Comparison of ENCODE assay signal across 8 cellular contexts in genomic region chr5:33435893-33436490, GRCh38. TPM values are rescaled to one million over a fixed set of nuclear protein-coding genes. Genes with fewer than 3 reads are reported as not detected.
A peak's percentile ranks its signal among the peaks of the same experiment; 100 is the strongest.
DNase-seq lines count a peak whose midpoint lies in the region; ATAC-seq and TF ChIP-seq lines count a peak whose summit lies in the region.
"Not testable (repeated sequence)": the region's sequence is repeated elsewhere in the genome, so short reads cannot be mapped to it uniquely, and the experiment has no call there.

No MANE protein-coding gene starts in this region.

- H3K36me3 ChIP-seq in SK-N-SH (replicated peaks in 1 of 2; ENCODE audit: control insufficient read depth in 1 of 2, insufficient read depth in 2 of 2, low read length in 1 of 2); trophoblast cell (ENCODE audit: control insufficient read depth in 1 of 2, insufficient read depth in 2 of 2, low read length in 2 of 2); vagina: not testable (repeated sequence)

- intact Hi-C loops in vagina (cut with DNase I) = not testable (repeated sequence)

- TF ChIP-seq CTCF in SK-N-SH (IDR thresholded peaks at IDR 0.05) (peak; percentile 82), vagina (IDR thresholded peaks at IDR 0.05) (peak; percentile 54 to 80 (median 72))

- H2BK12ac ChIP-seq in trophoblast cell (ENCODE audit: low read length) = not testable (repeated sequence)

- not testable (repeated sequence) for H2AK5ac ChIP-seq in trophoblast cell (ENCODE audit: low read length)

- CTCF ChIA-PET in SK-N-SH (lab: Yijun Ruan, JAX) = interaction anchor here (0.6 to 4.2 kb wide), 27 partner anchors 9 to 1044 kb away, joined by 3 to 34 read pairs (median 3); partner anchors contain the start of gene RXFP3

- ATAC-seq in GM18498 (IDR thresholded peaks at IDR 0.05; ENCODE audit: unreplicated experiment) (peak; percentile 61), HG02840 (IDR thresholded peaks at IDR 0.05; ENCODE audit: low FRiP score, unreplicated experiment) (peak; percentile 43)

- not testable (repeated sequence) for H2BK5ac ChIP-seq in trophoblast cell (ENCODE audit: low read depth, low read length, poor library complexity)

- not testable (repeated sequence) for H3K4me2 ChIP-seq in SK-N-SH; trophoblast cell (ENCODE audit: low read length)

- H3K9ac ChIP-seq in SK-N-SH; trophoblast cell (ENCODE audit: low read length): not testable (repeated sequence)

- not testable (repeated sequence) for H3K4me1 ChIP-seq in SK-N-SH (ENCODE audit: control insufficient read depth in 1 of 2, insufficient read depth in 2 of 2, low read depth in 1 of 2, low read length in 1 of 2); trophoblast cell (ENCODE audit: control insufficient read depth in 1 of 2, insufficient read depth in 2 of 2, low read length in 2 of 2)
- H3K4me1 ChIP-seq in vagina = peaks cover 14% of the 10 kb centered on the region

- H4K12ac ChIP-seq in trophoblast cell (ENCODE audit: low read depth, low read length) = not testable (repeated sequence)

- H2AFZ ChIP-seq in SK-N-SH (ENCODE audit: low read depth); trophoblast cell (ENCODE audit: insufficient read depth, low read length, poor library complexity): not testable (repeated sequence)

- not testable (repeated sequence) for H3K27ac ChIP-seq in SK-N-SH (ENCODE audit: low read depth in 2 of 2, low read length in 1 of 2); trophoblast cell (ENCODE audit: low read depth, low read length); vagina

- not testable (repeated sequence) for H3K18ac ChIP-seq in trophoblast cell (ENCODE audit: low read length)

- H3K79me1 ChIP-seq in trophoblast cell (ENCODE audit: low read length) = not testable (repeated sequence)

- 23% methylated on average over 5 of the region's 5 CpGs for WGBS in SK-N-SH (ENCODE audit: low lambda C conversion rate)
- WGBS in trophoblast cell (ENCODE audit: extremely low coverage, insufficient coverage, insufficient read length) = no CpG with 5 or more reads among the region's 5 CpGs

- H3K79me2 ChIP-seq in SK-N-SH (ENCODE audit: insufficient read depth) = peaks cover 21% of the 10 kb centered on the region
- H3K79me2 ChIP-seq in trophoblast cell (ENCODE audit: control insufficient read depth, insufficient read depth, low read length, poor library complexity) = not testable (repeated sequence)

- H3K9me3 ChIP-seq in SK-N-SH; trophoblast cell (ENCODE audit: insufficient read depth, low read depth, low read length); vagina: not testable (repeated sequence)

- H4K91ac ChIP-seq in trophoblast cell (ENCODE audit: low read depth, low read length) = not testable (repeated sequence)

- POLR2A ChIA-PET in SK-N-SH (lab: Yijun Ruan, JAX) = not testable (repeated sequence)

- not testable (repeated sequence) for H4K20me1 ChIP-seq in SK-N-SH (ENCODE audit: insufficient read depth)

- peaks cover 14% of the 10 kb centered on the region for H3F3A ChIP-seq in SK-N-SH (replicated peaks; ENCODE audit: insufficient read depth)

- not testable (repeated sequence) for H3K4me3 ChIP-seq in SK-N-SH (ENCODE audit: low read depth in 2 of 2, low read length in 1 of 2); trophoblast cell (ENCODE audit: low read depth, low read length); vagina

- not testable (repeated sequence) for H3K4ac ChIP-seq in trophoblast cell (ENCODE audit: low read depth, low read length)

- peak; percentile 89 for TF ChIP-seq RAD21 in SK-N-SH (IDR thresholded peaks at IDR 0.05; ENCODE audit: low read length)

- not testable (repeated sequence) for H4K8ac ChIP-seq in trophoblast cell (ENCODE audit: low read depth, low read length)

- TF ChIP-seq EP300 in SK-N-SH (IDR thresholded peaks at IDR 0.05; ENCODE audit: borderline replicate concordance in 1 of 2, low read depth in 1 of 2, low read length in 1 of 2) = not testable (repeated sequence)

- not testable (repeated sequence) for H2BK120ac ChIP-seq in trophoblast cell (ENCODE audit: insufficient read depth, low read length, poor library complexity)

- not testable (repeated sequence) for H3K9me2 ChIP-seq in SK-N-SH

- DNase-seq in NCI-H1105 (lab: John Stamatoyannopoulos, UW) (peak; percentile 50), SK-N-SH (peak; percentile 55), globus pallidus (ENCODE audit: low spot score) (peak; percentile 74), trophoblast cell (peak; percentile 80 to 93)
- peak; percentile 66 for DNase-seq in activated naive CD4-positive, alpha-beta T cell treated with Interleukin-2 at 50 U/mL for 16 hours
- DNase-seq in vagina (ENCODE audit: extremely low spot score in 2 of 2) = not testable (repeated sequence)

- TF ChIP-seq POLR2A in vagina (IDR thresholded peaks at IDR 0.05) = not testable (repeated sequence)

- not testable (repeated sequence) for H3K14ac ChIP-seq in trophoblast cell (ENCODE audit: low read length)

- H3K27me3 ChIP-seq in SK-N-SH (ENCODE audit: insufficient read depth); trophoblast cell (ENCODE audit: insufficient read depth, low read length); vagina: not testable (repeated sequence)

- H3K23ac ChIP-seq in trophoblast cell (ENCODE audit: low read length) = not testable (repeated sequence)

TF ChIP-seq in SK-N-SH, 30 proteins besides CTCF, POLR2A, EP300 and RAD21:
- TF ChIP-seq RCOR1 (IDR thresholded peaks at IDR 0.05; ENCODE audit: low read length) (0 out of 2 replicates have a peak, but pooled peaks have one; percentile 14), SMC3 (IDR thresholded peaks at IDR 0.05; ENCODE audit: low read depth, low read length) (peak; percentile 79)

RNA-seq across cellular contexts. Expression of gene TARS1, which starts 4.8 kb away (rescaled TPM):
- polyA plus RNA-seq in SK-N-SH (2012; rRNA removed) = 58.4 and 74.1 TPM in 2 replicates
- 79.7 and 97.9 TPM in 2 replicates for polyA plus RNA-seq in SK-N-SH (2012; cell fraction: cytosol; rRNA removed)
- polyA plus RNA-seq in SK-N-SH (2012; cell fraction: nucleus; rRNA removed) = 40.2 and 75.3 TPM in 2 replicates
- 453 and 466 TPM in 2 replicates for polyA plus RNA-seq in trophoblast cell (2013)
- total RNA-seq in vagina = 44.4 TPM
